ENCODE assay signal across 8 cellular contexts in the genomic region with DNA sequence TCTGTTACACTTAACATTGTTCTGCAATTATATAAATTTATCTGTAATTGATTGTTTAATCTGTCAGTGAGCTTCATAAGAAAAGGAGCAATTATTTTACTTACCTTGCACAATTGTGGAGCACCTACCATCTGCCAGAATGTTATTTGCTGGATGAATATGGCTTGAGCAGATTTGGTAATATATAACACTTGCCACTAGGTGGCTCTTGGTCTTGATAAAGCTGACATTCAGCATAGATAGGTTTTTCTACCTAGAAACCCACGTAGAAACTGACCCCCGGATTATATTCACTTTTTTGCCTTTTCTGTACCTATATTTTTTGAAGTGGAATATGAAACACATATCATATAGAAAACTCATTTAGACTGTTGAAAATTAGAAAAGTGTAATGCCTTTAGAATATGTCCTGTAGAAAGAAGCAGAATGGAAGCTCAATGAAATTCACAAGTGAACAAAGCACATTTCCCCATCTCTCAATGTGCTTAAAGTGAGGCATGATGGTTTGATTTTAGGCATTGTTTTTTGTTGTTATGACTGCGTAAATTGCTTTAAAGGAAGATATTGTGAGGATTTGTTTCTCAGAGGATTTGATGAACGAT. TPM values are rescaled to one million over a fixed set of nuclear protein-coding genes. Genes with fewer than 3 reads are reported as not detected.
DNase-seq lines count a peak whose midpoint lies in the region; ATAC-seq lines count a peak whose summit lies in the region.

No MANE protein-coding gene starts in this region.

- no peaks in the 10 kb centered on the region for H3K27me3 ChIP-seq in CD4-positive, CD25-positive, alpha-beta regulatory T cell (ENCODE audit: control insufficient read depth, insufficient read depth, low read length)

- no peaks in the 10 kb centered on the region for H3K9me3 Mint-ChIP-seq in CD4-positive, CD25-positive, alpha-beta regulatory T cell
- H3K9me3 Mint-ChIP-seq in stimulated activated effector memory CD8-positive, alpha-beta T cell treated with anti-CD3 and anti-CD28 coated beads, Interleukin-12 subunit alpha, Interleukin-12 subunit beta, amount 100 ng/mL, for 72 hours = no peaks in the 10 kb centered on the region

- H3K4me3 Mint-ChIP-seq in CD4-positive, CD25-positive, alpha-beta regulatory T cell = peak overlapping the region in 2 of 4 donors; percentile 9 to 18
- H3K4me3 Mint-ChIP-seq in stimulated activated effector memory CD8-positive, alpha-beta T cell treated with anti-CD3 and anti-CD28 coated beads, Interleukin-12 subunit alpha, Interleukin-12 subunit beta, amount 100 ng/mL, for 72 hours = peak overlapping the region; percentile 26

- peak; percentile 72 for ATAC-seq in CD4-positive, CD25-positive, alpha-beta regulatory T cell (ENCODE audit: low read depth in 2 of 2)
- ATAC-seq in GM18870 (IDR thresholded peaks at IDR 0.05; ENCODE audit: unreplicated experiment) (peak; percentile 52), HG03432 (IDR thresholded peaks at IDR 0.05; ENCODE audit: unreplicated experiment) (peak; percentile 86), HG02840 (IDR thresholded peaks at IDR 0.05; ENCODE audit: low FRiP score, unreplicated experiment) (no peak)
- peak; percentile 76 for ATAC-seq in stimulated activated effector memory CD8-positive, alpha-beta T cell treated with anti-CD3 and anti-CD28 coated beads, Interleukin-12 subunit alpha, Interleukin-12 subunit beta, amount 100 ng/mL, for 72 hours

- H3K27ac Mint-ChIP-seq in CD4-positive, CD25-positive, alpha-beta regulatory T cell = peak overlapping the region in 2 of 3 donors; percentile 20 to 54
- H3K27ac Mint-ChIP-seq in stimulated activated effector memory CD8-positive, alpha-beta T cell treated with anti-CD3 and anti-CD28 coated beads, Interleukin-12 subunit alpha, Interleukin-12 subunit beta, amount 100 ng/mL, for 72 hours = no peak overlapping the region

- peaks cover 11% of the 10 kb centered on the region for H3K4me1 ChIP-seq in CD4-positive, CD25-positive, alpha-beta regulatory T cell (ENCODE audit: control insufficient read depth, insufficient read depth, low read length, poor library complexity, severe bottlenecking)

- peak overlapping the region; percentile 61 for H3K4me3 ChIP-seq in CD4-positive, CD25-positive, alpha-beta regulatory T cell (ENCODE audit: low read depth, low read length)

- H3K36me3 Mint-ChIP-seq in CD4-positive, CD25-positive, alpha-beta regulatory T cell = no peaks in the 10 kb centered on the region
- peaks cover 91% of the 10 kb centered on the region for H3K36me3 Mint-ChIP-seq in stimulated activated effector memory CD8-positive, alpha-beta T cell treated with anti-CD3 and anti-CD28 coated beads, Interleukin-12 subunit alpha, Interleukin-12 subunit beta, amount 100 ng/mL, for 72 hours

- peaks cover 26 to 50% (median 41%) of the 10 kb centered on the region in 4 donors for H3K4me1 Mint-ChIP-seq in CD4-positive, CD25-positive, alpha-beta regulatory T cell
- H3K4me1 Mint-ChIP-seq in stimulated activated effector memory CD8-positive, alpha-beta T cell treated with anti-CD3 and anti-CD28 coated beads, Interleukin-12 subunit alpha, Interleukin-12 subunit beta, amount 100 ng/mL, for 72 hours = peaks cover 60% of the 10 kb centered on the region

- H3K9me3 ChIP-seq in CD4-positive, CD25-positive, alpha-beta regulatory T cell (ENCODE audit: control insufficient read depth in 2 of 2, low read length in 2 of 2) = no peaks in the 10 kb centered on the region

- H3K36me3 ChIP-seq in CD4-positive, CD25-positive, alpha-beta regulatory T cell (ENCODE audit: control insufficient read depth, insufficient read depth, low read length) = no peaks in the 10 kb centered on the region

- no peaks in the 10 kb centered on the region for H3K27me3 Mint-ChIP-seq in CD4-positive, CD25-positive, alpha-beta regulatory T cell

- H3K27ac ChIP-seq in CD4-positive, CD25-positive, alpha-beta regulatory T cell (ENCODE audit: insufficient read depth, low read length, poor library complexity, severe bottlenecking) = no peak overlapping the region

- DNase-seq in CD4-positive, CD25-positive, alpha-beta regulatory T cell = peak in 2 of 3 donors; percentile 56 to 74
- DNase-seq in NCI-H510A (lab: John Stamatoyannopoulos, UW) (peak; percentile 11), astrocyte of the hippocampus (ENCODE audit: low read depth, low spot score) (peak; percentile 75), hepatic stellate cell (ENCODE audit: low spot score) (peak; percentile 32)
- no peak for DNase-seq in stimulated activated effector memory CD8-positive, alpha-beta T cell treated with anti-CD3 and anti-CD28 coated beads, Interleukin-12 subunit alpha, Interleukin-12 subunit beta, amount 100 ng/mL, for 72 hours (ENCODE audit: low spot score in 2 of 2)

RNA-seq across cellular contexts. Expression of a gene that starts 9.5 kb away (rescaled TPM):
- total RNA-seq in CD4-positive, CD25-positive, alpha-beta regulatory T cell = 88.4 TPM
- 100 to 1,000 TPM in 2 of 4 donors, 10 to 100 TPM in 2; 68.5 to 120 (median 98.0) TPM for polyA plus RNA-seq in CD4-positive, CD25-positive, alpha-beta regulatory T cell

Comparison
In these comparisons a context has a peak if more than half of its experiments do, and no peak if none do; other contexts are left out.
1. DNase-seq: peak in CD4-positive, CD25-positive, alpha-beta regulatory T cell (2 of 3), NCI-H510A (single experiment), astrocyte of the hippocampus (single experiment) and hepatic stellate cell (single experiment); none in stimulated activated effector memory CD8-positive, alpha-beta T cell treated with anti-CD3 and anti-CD28 coated beads, Interleukin-12 subunit alpha, Interleukin-12 subunit beta, amount 100 ng/mL, for 72 hours (0 of 2).